23 cellular contexts compared by ENCODE assay signal in genomic region chr3:185631508-185632206, GRCh38. TPM values are rescaled to one million over a fixed set of nuclear protein-coding genes. Genes with fewer than 3 reads are reported as not detected.
A peak's percentile ranks its signal among the peaks of the same experiment; 100 is the strongest.
DNase-seq lines count a peak whose midpoint lies in the region; ATAC-seq, FAIRE-seq and TF ChIP-seq lines count a peak whose summit lies in the region.
"Had no signal": no experiment of that assay in that cellular context is flagged by ENCODE, and none has a peak within 500 bp of the region (broad histone marks: within the 10 kb centered on the region; RNA-seq: fewer than 3 reads in every experiment).

No MANE protein-coding gene starts in this region.

- peaks cover 18% of the 10 kb centered on the region for H3K4me1 Mint-ChIP-seq in activated naive CD8-positive, alpha-beta T cell treated with anti-CD3 and anti-CD28 coated beads for 36 hours
- peaks cover 15% of the 10 kb centered on the region for H3K4me1 Mint-ChIP-seq in activated naive CD8-positive, alpha-beta T cell treated with anti-CD3 and anti-CD28 coated beads, Interleukin-2, amount 50 U/mL, for 24 hours
- H3K4me1 Mint-ChIP-seq in progenitor cell of endocrine pancreas (ENCODE audit: low read depth) (peaks cover 5% of the 10 kb centered on the region), T-cell (peaks cover 6 to 8% (median 7%) of the 10 kb centered on the region in 3 donors)
- H3K4me1 Mint-ChIP-seq: stimulated activated effector memory CD8-positive, alpha-beta T cell treated with anti-CD3 and anti-CD28 coated beads, Interleukin-12 subunit alpha, Interleukin-12 subunit beta, amount 100 ng/mL, for 72 hours had no signal

- no peaks in the 10 kb centered on the region for H3K27me3 Mint-ChIP-seq in activated naive CD8-positive, alpha-beta T cell treated with anti-CD3 and anti-CD28 coated beads for 36 hours
- H3K27me3 Mint-ChIP-seq in activated naive CD8-positive, alpha-beta T cell treated with anti-CD3 and anti-CD28 coated beads, Interleukin-2, amount 50 U/mL, for 24 hours: no peaks in the 10 kb centered on the region
- no peaks in the 10 kb centered on the region for H3K27me3 Mint-ChIP-seq in progenitor cell of endocrine pancreas
- no peaks in the 10 kb centered on the region for H3K27me3 Mint-ChIP-seq in T-cell
- H3K27me3 Mint-ChIP-seq: activated CD8-positive, alpha-beta T cell treated with anti-CD3 and anti-CD28 coated beads for 36 hours; natural killer cell treated with Interleukin-12 subunit alpha and Interleukin-12 subunit beta and Interleukin-15 and Interleukin-18, amount 100 ng/mL, for 72 hours had no signal

- no peak for FAIRE-seq in K562 (lab: Jason Lieb, UNC)

- peaks cover 24% of the 10 kb centered on the region; the same call in 2 of the 3 replicates for H3K36me3 ChIP-seq in K562 (ENCODE audit: control insufficient read depth, insufficient read depth, low read length)

- no peak overlapping the region for H3K27ac ChIP-seq in K562 (ENCODE audit: extremely low read depth, low read depth, low read length)
- H3K27ac ChIP-seq: ascending aorta, SJCRH30 had no signal

- H3K27ac Mint-ChIP-seq in activated naive CD8-positive, alpha-beta T cell treated with anti-CD3 and anti-CD28 coated beads for 36 hours: peak overlapping the region; percentile 51
- H3K27ac Mint-ChIP-seq in activated naive CD8-positive, alpha-beta T cell treated with anti-CD3 and anti-CD28 coated beads, Interleukin-2, amount 50 U/mL, for 24 hours: no peak overlapping the region
- peak overlapping the region; percentile 57 for H3K27ac Mint-ChIP-seq in progenitor cell of endocrine pancreas
- H3K27ac Mint-ChIP-seq in T-cell: no peak overlapping the region
- H3K27ac Mint-ChIP-seq: activated CD8-positive, alpha-beta T cell treated with anti-CD3 and anti-CD28 coated beads for 36 hours; natural killer cell treated with Interleukin-12 subunit alpha and Interleukin-12 subunit beta and Interleukin-15 and Interleukin-18, amount 100 ng/mL, for 72 hours; stimulated activated effector memory CD8-positive, alpha-beta T cell treated with anti-CD3 and anti-CD28 coated beads, Interleukin-12 subunit alpha, Interleukin-12 subunit beta, amount 100 ng/mL, for 72 hours had no signal

- CTCF ChIA-PET in K562 (lab: Yijun Ruan, JAX; ENCODE audit: low intra/inter-chr PET ratio) (no interaction called here), T-cell (lab: Charles Lee) (no interaction called here)

- TF ChIP-seq CTCF in K562 (IDR thresholded peaks at IDR 0.05 in 2 of 3, conservative IDR thresholded peaks at IDR 0.05 in 1 of 3; ENCODE audit: insufficient read depth in 2 of 3, low read depth in 1 of 3, low read length in 3 of 3): no peak
- no peak for TF ChIP-seq CTCF in progenitor cell of endocrine pancreas (IDR thresholded peaks at IDR 0.05; ENCODE audit: unreplicated experiment)

- H3K79me2 ChIP-seq in K562 (ENCODE audit: control insufficient read depth, insufficient read depth, low read length): no peaks in the 10 kb centered on the region

- H3K9me3 ChIP-seq in K562 (replicated peaks; ENCODE audit: control insufficient read depth, insufficient read depth, low read depth, low read length): no peaks in the 10 kb centered on the region
- H3K9me3 ChIP-seq: ascending aorta, esophagus muscularis mucosa, HAP-1, SJCRH30 had no signal

- no peak overlapping the region for H3K4me3 ChIP-seq in K562
- H3K4me3 ChIP-seq: ascending aorta, esophagus muscularis mucosa, HAP-1, PC-9, SJCRH30 had no signal

- no peaks in the 10 kb centered on the region for H3K27me3 ChIP-seq in K562 (ENCODE audit: control insufficient read depth in 2 of 2, insufficient read depth in 2 of 2, low read length in 2 of 2)
- H3K27me3 ChIP-seq: ascending aorta, esophagus muscularis mucosa, SJCRH30 had no signal

- TF ChIP-seq RAD21 in K562 (CRISPR knock-in tag; conservative IDR thresholded peaks at IDR 0.05 in 1 of 2, IDR thresholded peaks at IDR 0.05 in 1 of 2): no peak

- DNase-seq in activated naive CD8-positive, alpha-beta T cell treated with anti-CD3 and anti-CD28 coated beads for 36 hours: no peak
- no peak for DNase-seq in activated naive CD8-positive, alpha-beta T cell treated with anti-CD3 and anti-CD28 coated beads, Interleukin-2, amount 50 U/mL, for 24 hours
- DNase-seq in M059J (ENCODE audit: low read depth) (peak; percentile 18), K562 (ENCODE audit: extremely low read depth in 1 of 4, low spot score in 3 of 4) (no peak), progenitor cell of endocrine pancreas (ENCODE audit: low spot score, unreplicated experiment) (no peak), UCSD-AML1 (lab: John Stamatoyannopoulos, UW; ENCODE audit: unreplicated experiment) (no peak), DMS79 (lab: John Stamatoyannopoulos, UW) (no peak), T-cell (no peak)
- DNase-seq: activated CD4-positive, CD25-positive, alpha-beta regulatory T cell; activated CD8-positive, alpha-beta T cell treated with anti-CD3 and anti-CD28 coated beads for 36 hours; activated naive CD4-positive, alpha-beta T cell; DMS153; effector CD8-positive, alpha-beta T cell; left colon; NCI-H1436; NCI-H774; SJCRH30 had no signal

- intact Hi-C loops in K562 (cut with micrococcal nuclease): no loop called here

- H3K4me2 ChIP-seq in K562 (ENCODE audit: insufficient read depth, low read length): no peak overlapping the region
- H3K4me2 ChIP-seq: PC-9 had no signal

- H3K36me3 Mint-ChIP-seq in activated naive CD8-positive, alpha-beta T cell treated with anti-CD3 and anti-CD28 coated beads for 36 hours: peaks cover 20% of the 10 kb centered on the region
- H3K36me3 Mint-ChIP-seq in activated naive CD8-positive, alpha-beta T cell treated with anti-CD3 and anti-CD28 coated beads, Interleukin-2, amount 50 U/mL, for 24 hours (ENCODE audit: low read depth): peaks cover 12% of the 10 kb centered on the region
- H3K36me3 Mint-ChIP-seq in progenitor cell of endocrine pancreas (ENCODE audit: insufficient read depth) (peaks cover 14% of the 10 kb centered on the region), T-cell (peaks cover 25% of the 10 kb centered on the region)

- 92% methylated on average over 6 of the region's 7 CpGs for WGBS in K562 (ENCODE audit: insufficient coverage, low coverage, missing lambda C conversion rate)

- no peaks in the 10 kb centered on the region for H4K20me1 ChIP-seq in K562 (replicated peaks; ENCODE audit: control insufficient read depth, insufficient read depth, low read length)

- in situ Hi-C loops in K562 (cut with MboI): no loop called here

- H3K4me1 ChIP-seq in K562 (replicated peaks in 1 of 2; ENCODE audit: control insufficient read depth in 2 of 2, insufficient read depth in 2 of 2, low read length in 2 of 2): no peaks in the 10 kb centered on the region
- H3K4me1 ChIP-seq: ascending aorta, SJCRH30 had no signal

- TF ChIP-seq EP300 in K562 (IDR thresholded peaks at IDR 0.05; ENCODE audit: low read length): no peak

- H3K9me3 Mint-ChIP-seq in activated naive CD8-positive, alpha-beta T cell treated with anti-CD3 and anti-CD28 coated beads for 36 hours: no peaks in the 10 kb centered on the region
- no peaks in the 10 kb centered on the region for H3K9me3 Mint-ChIP-seq in activated naive CD8-positive, alpha-beta T cell treated with anti-CD3 and anti-CD28 coated beads, Interleukin-2, amount 50 U/mL, for 24 hours
- H3K9me3 Mint-ChIP-seq in progenitor cell of endocrine pancreas (ENCODE audit: low read depth): no peaks in the 10 kb centered on the region
- H3K9me3 Mint-ChIP-seq in T-cell: no peaks in the 10 kb centered on the region
- H3K9me3 Mint-ChIP-seq: activated CD8-positive, alpha-beta T cell treated with anti-CD3 and anti-CD28 coated beads for 36 hours; natural killer cell treated with Interleukin-12 subunit alpha and Interleukin-12 subunit beta and Interleukin-15 and Interleukin-18, amount 100 ng/mL, for 72 hours; stimulated activated effector memory CD8-positive, alpha-beta T cell treated with anti-CD3 and anti-CD28 coated beads, Interleukin-12 subunit alpha, Interleukin-12 subunit beta, amount 100 ng/mL, for 72 hours had no signal

- TF ChIP-seq POLR2A in K562 (conservative IDR thresholded peaks at IDR 0.05): no peak

- H2AFZ ChIP-seq in K562 (ENCODE audit: low read depth, low read length): no peak overlapping the region
- H2AFZ ChIP-seq: PC-9 had no signal

- no peak overlapping the region for H3K9ac ChIP-seq in K562 (ENCODE audit: insufficient read depth in 1 of 2, low read depth in 2 of 2, low read length in 2 of 2)

- ATAC-seq in activated naive CD8-positive, alpha-beta T cell treated with anti-CD3 and anti-CD28 coated beads, Interleukin-2, amount 50 U/mL, for 24 hours: no peak
- ATAC-seq in K562: no peak
- ATAC-seq in T-cell (replicated peaks in 1 of 4): no peak
- ATAC-seq: activated CD8-positive, alpha-beta T cell treated with anti-CD3 and anti-CD28 coated beads for 36 hours; left colon; natural killer cell treated with Interleukin-12 subunit alpha and Interleukin-12 subunit beta and Interleukin-15 and Interleukin-18, amount 100 ng/mL, for 72 hours; stimulated activated effector memory CD8-positive, alpha-beta T cell treated with anti-CD3 and anti-CD28 coated beads, Interleukin-12 subunit alpha, Interleukin-12 subunit beta, amount 100 ng/mL, for 72 hours had no signal

- H3K4me3 Mint-ChIP-seq in activated naive CD8-positive, alpha-beta T cell treated with anti-CD3 and anti-CD28 coated beads for 36 hours: no peak overlapping the region
- no peak overlapping the region for H3K4me3 Mint-ChIP-seq in activated naive CD8-positive, alpha-beta T cell treated with anti-CD3 and anti-CD28 coated beads, Interleukin-2, amount 50 U/mL, for 24 hours
- no peak overlapping the region for H3K4me3 Mint-ChIP-seq in progenitor cell of endocrine pancreas (ENCODE audit: low read depth)
- no peak overlapping the region for H3K4me3 Mint-ChIP-seq in T-cell
- H3K4me3 Mint-ChIP-seq: activated CD8-positive, alpha-beta T cell treated with anti-CD3 and anti-CD28 coated beads for 36 hours; natural killer cell treated with Interleukin-12 subunit alpha and Interleukin-12 subunit beta and Interleukin-15 and Interleukin-18, amount 100 ng/mL, for 72 hours; stimulated activated effector memory CD8-positive, alpha-beta T cell treated with anti-CD3 and anti-CD28 coated beads, Interleukin-12 subunit alpha, Interleukin-12 subunit beta, amount 100 ng/mL, for 72 hours had no signal

- BruUV-seq in K562 (replicated peaks; lab: Mats Ljungman, UMichigan): no TSS peak

- H3K9me1 ChIP-seq in K562 (ENCODE audit: control insufficient read depth, insufficient read depth, low read length): no peaks in the 10 kb centered on the region

- POLR2A ChIA-PET in K562 (lab: Yijun Ruan, JAX): interaction anchor here (0.6 to 1.3 kb wide), 2 partner anchors 10 to 1800 kb away, joined by 3 to 4 read pairs; no protein-coding TSS in a partner anchor
- POLR2A ChIA-PET in T-cell (lab: Charles Lee): interaction anchor here in 1 of 2 donors (0.6 kb wide), 2 partner anchors 18 to 1977 kb away, joined by 3 to 4 read pairs; no protein-coding TSS in a partner anchor

RNA-seq across cellular contexts. Expression of gene SENP2, which starts 45.6 kb away (rescaled TPM):
- 10 to 100 TPM; 35.2 to 36.4 TPM for total RNA-seq in activated naive CD8-positive, alpha-beta T cell treated with anti-CD3 and anti-CD28 coated beads for 36 hours
- 34.7 and 40.1 TPM in 2 replicates for total RNA-seq in M059J (2014; rRNA removed; shearing (Covaris generic))
- total RNA-seq in K562 (2011; cell fraction: chromatin; rRNA removed; ENCODE audit: low replicate concordance): 18.1 and 65.2 TPM in 2 replicates
- total RNA-seq in K562 (2011; cell fraction: nucleolus; rRNA removed): 9.0 and 9.1 TPM in 2 replicates
- 20.3 and 21.5 TPM in 2 replicates for total RNA-seq in K562 (2011; cell fraction: nucleoplasm; rRNA removed)
- 34.9 and 54.4 TPM in 2 replicates for total RNA-seq in K562 (2014; rRNA removed)
- 48.8 and 57.6 TPM in 2 replicates for total RNA-seq in K562 (2014; rRNA removed; fragmentation: Illumina TruSeq; extraction: Trizol)
- 58.3 and 67.1 TPM in 2 replicates for total RNA-seq in K562 (2015; rRNA removed; fragmentation: Illumina TruSeq; extraction: Trizol)
- total RNA-seq in K562 (2021): 39.6 and 41.1 TPM in 2 replicates
- polyA plus RNA-seq in K562 (2011; rRNA removed): 18.0 and 20.8 TPM in 2 replicates
- polyA plus RNA-seq in K562 (2011; cell fraction: cytosol; rRNA removed): 4.4 and 8.2 TPM in 2 replicates
- polyA plus RNA-seq in K562 (2011; cell fraction: nucleus; rRNA removed): 6.3 and 9.4 TPM in 2 replicates
- polyA plus RNA-seq in K562 (2012): 22.2 and 28.9 TPM in 2 replicates
- 37.2 and 50.0 TPM in 2 replicates for polyA plus RNA-seq in K562 (2014; fragmentation: Illumina TruSeq; extraction: Trizol)
- polyA plus RNA-seq in K562 (2014; fragmentation: Nextera tagmentation; extraction: Ambion mirVana): 10 to 100 TPM; 11.8 to 17.8 TPM
- polyA plus RNA-seq in K562 (2014; rRNA removed): 31.6 and 33.2 TPM in 2 replicates
- 29.4 and 33.3 TPM in 2 replicates for polyA minus RNA-seq in K562 (2011; rRNA and poly(A)+ RNA removed)
- 14.7 and 18.3 TPM in 2 replicates for polyA minus RNA-seq in K562 (2011; cell fraction: cytosol; rRNA and poly(A)+ RNA removed)
- polyA minus RNA-seq in K562 (2011; cell fraction: nucleus; rRNA and poly(A)+ RNA removed): 5.7 and 8.9 TPM in 2 replicates
- 52.3 and 59.2 TPM in 2 replicates for total RNA-seq in progenitor cell of endocrine pancreas
- total RNA-seq in T-cell: 10 to 100 TPM; 33.1 to 56.1 (median 41.9) TPM

Comparison
In these comparisons a context has a peak if more than half of its experiments do, and no peak if none do; other contexts are left out.
1. H3K27ac Mint-ChIP-seq: peak in activated naive CD8-positive, alpha-beta T cell treated with anti-CD3 and anti-CD28 coated beads for 36 hours (single experiment) and progenitor cell of endocrine pancreas (single experiment); none in activated naive CD8-positive, alpha-beta T cell treated with anti-CD3 and anti-CD28 coated beads, Interleukin-2, amount 50 U/mL, for 24 hours (single experiment) and T-cell (0 of 2).